18 cellular contexts compared by ENCODE assay signal in genomic region chr1:160672118-160672517, GRCh38. TPM values are rescaled to one million over a fixed set of nuclear protein-coding genes. Genes with fewer than 3 reads are reported as not detected.
"Had no signal": no experiment of that assay in that cellular context is flagged by ENCODE, and none has a peak within 500 bp of the region (broad histone marks: within the 10 kb centered on the region; RNA-seq: fewer than 3 reads in every experiment).

No MANE protein-coding gene starts in this region.

- DNase-seq: activated CD4-positive, CD25-positive, alpha-beta regulatory T cell; activated naive CD4-positive, alpha-beta T cell treated with Interleukin-2 at 50 U/mL for 16 hours; dermis blood vessel endothelial cell; hypothalamus; left colon; occipital lobe; psoas muscle; right lobe of liver; stimulated activated CD4-positive, alpha-beta T cell treated with anti-CD3 and anti-CD28 coated beads, Interleukin-1b, Interleukin-23, amount 100 ng/mL, for 48 hours; T-helper 2 cell had no signal

- H3K27me3 ChIP-seq: right lobe of liver, tibial nerve, vagina had no signal

- H3K4me1 ChIP-seq: psoas muscle, right lobe of liver, vagina had no signal

- H3K36me3 ChIP-seq: right lobe of liver, tibial nerve, vagina had no signal

- ATAC-seq: esophagus mucosa; left colon; psoas muscle; right lobe of liver; stimulated activated memory B cell treated with anti-CD40 and anti-IgM and Interleukin-4, amounts not matched to agents 10 μg/mL and 1 μg/mL and 100 μg/mL, for 72 hours had no signal

- H3K9me3 ChIP-seq: right lobe of liver, vagina had no signal

- H3K27ac ChIP-seq: psoas muscle, right lobe of liver, tibial nerve, vagina had no signal

- H3K4me3 ChIP-seq: psoas muscle, right lobe of liver, tibial nerve, vagina had no signal

- FAIRE-seq: endometrium, TTC549 had no signal

RNA-seq across cellular contexts. Expression of gene SLAMF1, which starts 25.3 kb away (rescaled TPM):
- total RNA-seq: dermis blood vessel endothelial cell, glomerular endothelial cell, lung microvascular endothelial cell, occipital lobe had no signal

RNA-seq across cellular contexts. Expression of gene CD48, which starts 39.5 kb away (rescaled TPM):
- total RNA-seq: dermis blood vessel endothelial cell, glomerular endothelial cell, lung microvascular endothelial cell had no signal
